ENCODE assay signal across 25 cellular contexts in genomic region chr1:173852105-173852504, GRCh38.
"Had no signal": no experiment of that assay in that cellular context is flagged by ENCODE, and none has a peak within 500 bp of the region (broad histone marks: within the 10 kb centered on the region; RNA-seq: fewer than 3 reads in every experiment).

No MANE protein-coding gene starts in this region.

- H3K9me3 Mint-ChIP-seq: activated CD4-positive, alpha-beta memory T cell treated with anti-CD3 and anti-CD28 coated beads, Interleukin-2, amount 10 ng/mL, durations not matched to agents 7 days and 5 days; activated CD4-positive, alpha-beta T cell treated with anti-CD3 and anti-CD28 coated beads, Interleukin-2, amount 10 ng/mL, durations not matched to agents 24 days and 14 days; activated T-cell treated with anti-CD3 and anti-CD28 coated beads, Interleukin-2, amount 50 U/mL, for 4 hours; activated T-helper 17 cell treated with anti-CD3 and anti-CD28 coated beads, Interleukin-2, amount 50 U/mL, for 72 hours; naive thymus-derived CD8-positive, alpha-beta T cell; neural crest cell; stimulated activated naive B cell treated with anti-CD40 and anti-IgM and Interleukin-4, amounts not matched to agents 10 μg/mL and 1 μg/mL and 100 μg/mL, for 72 hours had no signal

- H3K27me3 ChIP-seq: brain microvascular endothelial cell, gastrocnemius medialis, pancreas, right atrium auricular region, stomach, thyroid gland had no signal

- ATAC-seq: activated T-cell treated with anti-CD3 and anti-CD28 coated beads, Interleukin-2, amount 50 U/mL, for 4 hours; activated T-helper 17 cell treated with anti-CD3 and anti-CD28 coated beads, Interleukin-2, amount 50 U/mL, for 72 hours; gastrocnemius medialis; left colon; naive thymus-derived CD8-positive, alpha-beta T cell; pancreas; stimulated activated naive B cell treated with anti-CD40 and anti-IgM and Interleukin-4, amounts not matched to agents 10 μg/mL and 1 μg/mL and 100 μg/mL, for 72 hours had no signal

- H3K4me3 Mint-ChIP-seq: activated CD4-positive, alpha-beta memory T cell treated with anti-CD3 and anti-CD28 coated beads, Interleukin-2, amount 10 ng/mL, durations not matched to agents 7 days and 5 days; activated CD4-positive, alpha-beta T cell treated with anti-CD3 and anti-CD28 coated beads, Interleukin-2, amount 10 ng/mL, durations not matched to agents 24 days and 14 days; activated T-cell treated with anti-CD3 and anti-CD28 coated beads, Interleukin-2, amount 50 U/mL, for 4 hours; activated T-helper 17 cell treated with anti-CD3 and anti-CD28 coated beads, Interleukin-2, amount 50 U/mL, for 72 hours; naive thymus-derived CD8-positive, alpha-beta T cell; neural crest cell; stimulated activated naive B cell treated with anti-CD40 and anti-IgM and Interleukin-4, amounts not matched to agents 10 μg/mL and 1 μg/mL and 100 μg/mL, for 72 hours had no signal

- H3K9me3 ChIP-seq: gastrocnemius medialis, pancreas, right atrium auricular region, stomach, thyroid gland had no signal

- H3K27me3 Mint-ChIP-seq: activated CD4-positive, alpha-beta memory T cell treated with anti-CD3 and anti-CD28 coated beads, Interleukin-2, amount 10 ng/mL, durations not matched to agents 7 days and 5 days; activated CD4-positive, alpha-beta T cell treated with anti-CD3 and anti-CD28 coated beads, Interleukin-2, amount 10 ng/mL, durations not matched to agents 24 days and 14 days; activated T-helper 17 cell treated with anti-CD3 and anti-CD28 coated beads, Interleukin-2, amount 50 U/mL, for 72 hours; naive thymus-derived CD8-positive, alpha-beta T cell; stimulated activated naive B cell treated with anti-CD40 and anti-IgM and Interleukin-4, amounts not matched to agents 10 μg/mL and 1 μg/mL and 100 μg/mL, for 72 hours had no signal

- H3K4me1 Mint-ChIP-seq: activated CD4-positive, alpha-beta memory T cell treated with anti-CD3 and anti-CD28 coated beads, Interleukin-2, amount 10 ng/mL, durations not matched to agents 7 days and 5 days; activated T-helper 17 cell treated with anti-CD3 and anti-CD28 coated beads, Interleukin-2, amount 50 U/mL, for 72 hours; stimulated activated naive B cell treated with anti-CD40 and anti-IgM and Interleukin-4, amounts not matched to agents 10 μg/mL and 1 μg/mL and 100 μg/mL, for 72 hours had no signal

- H3K4me1 ChIP-seq: gastrocnemius medialis, pancreas, thyroid gland had no signal

- H3K27ac ChIP-seq: pancreas, stomach, thyroid gland had no signal

- H3K4me3 ChIP-seq: gastrocnemius medialis, pancreas, right atrium auricular region, stomach, thyroid gland had no signal

- DNase-seq: activated CD4-positive, alpha-beta memory T cell treated with anti-CD3 and anti-CD28 coated beads, Interleukin-2, amount 10 ng/mL, durations not matched to agents 7 days and 5 days; activated CD4-positive, alpha-beta T cell treated with anti-CD3 and anti-CD28 coated beads, Interleukin-2, amount 10 ng/mL, durations not matched to agents 24 days and 14 days; activated gamma-delta T cell treated with Interleukin-2 at 50 U/mL for 16 hours; activated naive CD4-positive, alpha-beta T cell treated with anti-CD3 and anti-CD28 coated beads, Interleukin-2, amount 50 U/mL, for 16 hours; activated T-cell treated with anti-CD3 and anti-CD28 coated beads, Interleukin-2, amount 50 U/mL, for 4 hours; amniotic stem cell; brain microvascular endothelial cell; gastrocnemius medialis; head of caudate nucleus; hippocampal formation; kidney; left colon; midbrain; naive thymus-derived CD8-positive, alpha-beta T cell; nucleus accumbens; pancreas; stimulated activated CD4-positive, alpha-beta T cell treated with anti-CD3 and anti-CD28 coated beads, Interleukin-15, amount 100 ng/mL, for 24 hours; stimulated activated CD4-positive, alpha-beta T cell treated with anti-CD3 and anti-CD28 coated beads, Interleukin-2, amount 100 ng/mL, for 24 hours; stimulated activated naive B cell treated with anti-CD40 and anti-IgM and Interleukin-4, amounts not matched to agents 10 μg/mL and 1 μg/mL and 100 μg/mL, for 72 hours; stomach; T-helper 1 cell; thyroid gland had no signal

- H3K27ac Mint-ChIP-seq: activated CD4-positive, alpha-beta memory T cell treated with anti-CD3 and anti-CD28 coated beads, Interleukin-2, amount 10 ng/mL, durations not matched to agents 7 days and 5 days; activated CD4-positive, alpha-beta T cell treated with anti-CD3 and anti-CD28 coated beads, Interleukin-2, amount 10 ng/mL, durations not matched to agents 24 days and 14 days; activated T-helper 17 cell treated with anti-CD3 and anti-CD28 coated beads, Interleukin-2, amount 50 U/mL, for 72 hours; naive thymus-derived CD8-positive, alpha-beta T cell; stimulated activated naive B cell treated with anti-CD40 and anti-IgM and Interleukin-4, amounts not matched to agents 10 μg/mL and 1 μg/mL and 100 μg/mL, for 72 hours had no signal
